In the genomic region with DNA sequence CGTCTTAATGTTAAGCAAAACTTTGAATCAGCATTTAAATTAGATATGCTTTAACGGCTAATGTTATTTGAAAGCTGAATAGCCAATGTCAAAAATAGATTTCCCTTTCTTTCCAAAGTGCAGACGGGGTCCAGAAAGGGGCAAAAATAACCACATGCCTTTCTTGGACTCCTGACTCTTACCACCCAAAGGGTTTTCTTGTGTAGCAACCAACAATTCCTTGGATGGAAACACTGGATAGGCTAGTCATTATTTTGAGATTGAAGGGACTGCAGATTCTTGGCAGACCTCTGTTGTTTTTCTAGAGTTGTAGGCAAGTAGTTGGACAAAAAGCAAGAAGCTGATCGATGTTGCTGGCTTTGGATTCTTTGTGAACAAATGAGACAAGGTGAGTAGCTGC, we compare ENCODE assay signal across 1 cellular context.
TF ChIP-seq lines count a peak whose summit lies in the region.

No MANE protein-coding gene starts in this region.

TF ChIP-seq in liver, 16 proteins besides CTCF, POLR2A, EP300 and RAD21:
- TF ChIP-seq NR2F2 (IDR thresholded peaks at IDR 0.05) (peak; percentile 34), GABPA (IDR thresholded peaks at IDR 0.05 in 1 of 2, conservative IDR thresholded peaks at IDR 0.05 in 1 of 2) (no peak)
- TF ChIP-seq, protein P1, sequence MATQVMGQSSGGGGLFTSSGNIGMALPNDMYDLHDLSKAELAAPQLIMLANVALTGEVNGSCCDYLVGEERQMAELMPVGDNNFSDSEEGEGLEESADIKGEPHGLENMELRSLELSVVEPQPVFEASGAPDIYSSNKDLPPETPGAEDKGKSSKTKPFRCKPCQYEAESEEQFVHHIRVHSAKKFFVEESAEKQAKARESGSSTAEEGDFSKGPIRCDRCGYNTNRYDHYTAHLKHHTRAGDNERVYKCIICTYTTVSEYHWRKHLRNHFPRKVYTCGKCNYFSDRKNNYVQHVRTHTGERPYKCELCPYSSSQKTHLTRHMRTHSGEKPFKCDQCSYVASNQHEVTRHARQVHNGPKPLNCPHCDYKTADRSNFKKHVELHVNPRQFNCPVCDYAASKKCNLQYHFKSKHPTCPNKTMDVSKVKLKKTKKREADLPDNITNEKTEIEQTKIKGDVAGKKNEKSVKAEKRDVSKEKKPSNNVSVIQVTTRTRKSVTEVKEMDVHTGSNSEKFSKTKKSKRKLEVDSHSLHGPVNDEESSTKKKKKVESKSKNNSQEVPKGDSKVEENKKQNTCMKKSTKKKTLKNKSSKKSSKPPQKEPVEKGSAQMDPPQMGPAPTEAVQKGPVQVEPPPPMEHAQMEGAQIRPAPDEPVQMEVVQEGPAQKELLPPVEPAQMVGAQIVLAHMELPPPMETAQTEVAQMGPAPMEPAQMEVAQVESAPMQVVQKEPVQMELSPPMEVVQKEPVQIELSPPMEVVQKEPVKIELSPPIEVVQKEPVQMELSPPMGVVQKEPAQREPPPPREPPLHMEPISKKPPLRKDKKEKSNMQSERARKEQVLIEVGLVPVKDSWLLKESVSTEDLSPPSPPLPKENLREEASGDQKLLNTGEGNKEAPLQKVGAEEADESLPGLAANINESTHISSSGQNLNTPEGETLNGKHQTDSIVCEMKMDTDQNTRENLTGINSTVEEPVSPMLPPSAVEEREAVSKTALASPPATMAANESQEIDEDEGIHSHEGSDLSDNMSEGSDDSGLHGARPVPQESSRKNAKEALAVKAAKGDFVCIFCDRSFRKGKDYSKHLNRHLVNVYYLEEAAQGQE (IDR thresholded peaks at IDR 0.05) = no peak
